In genomic region chr6:103522045-103522444, GRCh38 we compare ENCODE assay signal across 29 cellular contexts.
"Had no signal": no experiment of that assay in that cellular context is flagged by ENCODE, and none has a peak within 500 bp of the region (broad histone marks: within the 10 kb centered on the region; RNA-seq: fewer than 3 reads in every experiment).

No MANE protein-coding gene starts in this region.

- H3K27me3 ChIP-seq: adrenal gland, body of pancreas, breast epithelium, SJCRH30 had no signal

- H3K27ac Mint-ChIP-seq: activated CD4-positive, alpha-beta T cell treated with anti-CD3 and anti-CD28 coated beads, Interleukin-2, amount 10 ng/mL, durations not matched to agents 24 days and 14 days; activated CD8-positive, alpha-beta T cell treated with anti-CD3 and anti-CD28 coated beads for 36 hours; activated naive CD4-positive, alpha-beta T cell treated with anti-CD3 and anti-CD28 coated beads for 36 hours; activated naive CD4-positive, alpha-beta T cell treated with anti-CD3 and anti-CD28 coated beads, Interleukin-2, amount 50 U/mL, for 72 hours; activated T-cell treated with anti-CD3 and anti-CD28 coated beads, Interleukin-2, amount 50 U/mL, for 24 hours; activated T-helper 2 cell treated with anti-CD3 and anti-CD28 coated beads, Interferon-gamma antibody, Interleukin-2, Interleukin-4, amounts not matched to agents 10 μg/mL and 5 μg/mL and 100 μg/mL, durations not matched to agents 14 hours and 24 hours and 36 hours; T-helper 1 cell treated with Interleukin-12 subunit alpha and Interleukin-12 subunit beta and Interleukin-4 antibody, amounts not matched to agents 30 μg/mL and 1 μg/mL, for 36 hours; T-helper 2 cell treated with Interferon-gamma antibody and Interleukin-4, amounts not matched to agents 5 μg/mL and 100 μg/mL, for 36 hours had no signal

- FAIRE-seq: astrocyte, K562 had no signal

- DNase-seq: activated CD4-positive, alpha-beta T cell treated with anti-CD3 and anti-CD28 coated beads, Interleukin-2, amount 10 ng/mL, durations not matched to agents 24 days and 14 days; activated CD4-positive, alpha-beta T cell treated with anti-CD3 and anti-CD28 coated beads, Interleukin-2, amount 50 U/mL, for 4 hours; activated CD4-positive, CD25-positive, alpha-beta regulatory T cell; activated CD8-positive, alpha-beta T cell treated with anti-CD3 and anti-CD28 coated beads for 36 hours; activated gamma-delta T cell treated with Interleukin-2 at 50 U/mL for 16 hours; activated naive CD4-positive, alpha-beta T cell treated with anti-CD3 and anti-CD28 coated beads for 36 hours; activated T-cell treated with anti-CD3 and anti-CD28 coated beads, Interleukin-2, amount 50 U/mL, for 24 hours; adrenal gland; body of pancreas; central memory CD4-positive, alpha-beta T cell; NCI-H1105; NCI-H1417 treated with DMSO at 0.1 percent for 48 hours; NCI-H187 treated with DMSO at 0.1 percent for 48 hours; NCI-H2081; NCI-H2171 treated with DMSO at 0.1 percent for 48 hours; NCI-H2227 treated with DMSO at 0.1 percent for 48 hours; NCI-H446; NCI-H510A treated with DMSO at 0.1 percent for 48 hours; SHP77; SJCRH30 had no signal

- H3K4me1 ChIP-seq: adrenal gland, body of pancreas, breast epithelium, SJCRH30 had no signal

- H3K9me3 ChIP-seq: adrenal gland, body of pancreas, SJCRH30 had no signal

- H3K4me3 Mint-ChIP-seq: activated CD4-positive, alpha-beta T cell treated with anti-CD3 and anti-CD28 coated beads, Interleukin-2, amount 10 ng/mL, durations not matched to agents 24 days and 14 days; activated CD8-positive, alpha-beta T cell treated with anti-CD3 and anti-CD28 coated beads for 36 hours; activated naive CD4-positive, alpha-beta T cell treated with anti-CD3 and anti-CD28 coated beads for 36 hours; activated T-cell treated with anti-CD3 and anti-CD28 coated beads, Interleukin-2, amount 50 U/mL, for 24 hours; T-helper 1 cell treated with Interleukin-12 subunit alpha and Interleukin-12 subunit beta and Interleukin-4 antibody, amounts not matched to agents 30 μg/mL and 1 μg/mL, for 36 hours; T-helper 2 cell treated with Interferon-gamma antibody and Interleukin-4, amounts not matched to agents 5 μg/mL and 100 μg/mL, for 36 hours had no signal

- H3K27ac ChIP-seq: adrenal gland, body of pancreas, breast epithelium, SJCRH30, SK-N-MC had no signal

- H3K36me3 ChIP-seq: adrenal gland, breast epithelium, SJCRH30 had no signal

- H3K4me1 Mint-ChIP-seq: activated CD4-positive, alpha-beta T cell treated with anti-CD3 and anti-CD28 coated beads, Interleukin-2, amount 10 ng/mL, durations not matched to agents 24 days and 14 days had no signal

- ATAC-seq: activated CD8-positive, alpha-beta T cell treated with anti-CD3 and anti-CD28 coated beads for 36 hours; activated naive CD4-positive, alpha-beta T cell treated with anti-CD3 and anti-CD28 coated beads, Interleukin-2, amount 50 U/mL, for 72 hours; body of pancreas; K562; Panc1 had no signal

- H3K4me3 ChIP-seq: adrenal gland, body of pancreas, breast epithelium, K562, SJCRH30, SK-N-MC had no signal

- H3K27me3 Mint-ChIP-seq: activated CD4-positive, alpha-beta T cell treated with anti-CD3 and anti-CD28 coated beads, Interleukin-2, amount 10 ng/mL, durations not matched to agents 24 days and 14 days; activated CD8-positive, alpha-beta T cell treated with anti-CD3 and anti-CD28 coated beads for 36 hours; activated T-cell treated with anti-CD3 and anti-CD28 coated beads, Interleukin-2, amount 50 U/mL, for 24 hours had no signal
